22 cellular contexts compared by ENCODE assay signal in genomic region chr7:106073701-106074100, GRCh38. TPM values are rescaled to one million over a fixed set of nuclear protein-coding genes. Genes with fewer than 3 reads are reported as not detected.
A peak's percentile ranks its signal among the peaks of the same experiment; 100 is the strongest.
DNase-seq lines count a peak whose midpoint lies in the region; ATAC-seq, FAIRE-seq and TF ChIP-seq lines count a peak whose summit lies in the region.
"Had no signal": no experiment of that assay in that cellular context is flagged by ENCODE, and none has a peak within 500 bp of the region (broad histone marks: within the 10 kb centered on the region; RNA-seq: fewer than 3 reads in every experiment).

No MANE protein-coding gene starts in this region.

- H3K36me3 ChIP-seq in HepG2 (replicated peaks in 1 of 2; ENCODE audit: control insufficient read depth in 1 of 2, insufficient read depth in 2 of 2, low read length in 2 of 2) (no peaks in the 10 kb centered on the region), right lobe of liver (no peaks in the 10 kb centered on the region), esophagus muscularis mucosa (no peaks in the 10 kb centered on the region), right atrium auricular region (no peaks in the 10 kb centered on the region)
- H3K36me3 ChIP-seq: brain microvascular endothelial cell had no signal

- FAIRE-seq in HepG2 (lab: Jason Lieb, UNC): no peak
- FAIRE-seq: colon, endometrium, islet of Langerhans had no signal

- intact Hi-C loops in HepG2 (cut with micrococcal nuclease; ENCODE audit: unreplicated experiment) (no loop called here), right lobe of liver (cut with DNase I) (no loop called here), esophagus muscularis mucosa (cut with DNase I) (no loop called here), sciatic nerve (cut with DNase I) (no loop called here)

- TF ChIP-seq POLR2A in HepG2 (IDR thresholded peaks at IDR 0.05; ENCODE audit: insufficient read depth in 1 of 2, low read depth in 2 of 2, low read length in 2 of 2) (no peak), right lobe of liver (IDR thresholded peaks at IDR 0.05) (no peak), esophagus muscularis mucosa (IDR thresholded peaks at IDR 0.05; ENCODE audit: low read depth) (no peak)

- BruUV-seq in HepG2 (replicated peaks; lab: Mats Ljungman, UMichigan): no TSS peak

- no peak for ATAC-seq in HepG2
- ATAC-seq in right lobe of liver: no peak
- no peak for ATAC-seq in sciatic nerve
- no peak for ATAC-seq in HG03521 (IDR thresholded peaks at IDR 0.05; ENCODE audit: unreplicated experiment)
- ATAC-seq: Right ventricle myocardium inferior had no signal

- no peaks in the 10 kb centered on the region for H3K79me2 ChIP-seq in HepG2 (ENCODE audit: insufficient read depth, low read length)
- H3K79me2 ChIP-seq: hepatocyte had no signal

- TF ChIP-seq EP300 in HepG2 (IDR thresholded peaks at IDR 0.05; ENCODE audit: low read depth in 2 of 2, low read length in 2 of 2): no peak
- no peak for TF ChIP-seq EP300 in HepG2 (CRISPR knock-in tag; IDR thresholded peaks at IDR 0.05; ENCODE audit: borderline replicate concordance)
- no peak for TF ChIP-seq EP300 in esophagus muscularis mucosa (IDR thresholded peaks at IDR 0.05)

- TF ChIP-seq CTCF in HepG2 (CRISPR knock-in tag; IDR thresholded peaks at IDR 0.05): no peak
- TF ChIP-seq CTCF in right lobe of liver (IDR thresholded peaks at IDR 0.05): no peak
- no peak for TF ChIP-seq CTCF in esophagus muscularis mucosa (IDR thresholded peaks at IDR 0.05)
- TF ChIP-seq CTCF in right atrium auricular region (IDR thresholded peaks at IDR 0.05): no peak

- H3K4me1 ChIP-seq in HepG2 (ENCODE audit: insufficient read depth, low read length) (peaks cover 63% of the 10 kb centered on the region), right lobe of liver (peaks cover 0 to 12% (median 3%) of the 10 kb centered on the region in 4 donors), esophagus muscularis mucosa (peaks cover 46 to 80% (median 78%) of the 10 kb centered on the region in 4 donors), right atrium auricular region (peaks cover 0 to 69% of the 10 kb centered on the region in 2 donors)

- H3K4me3 ChIP-seq in HepG2 (replicated peaks in 1 of 3; ENCODE audit: insufficient read depth in 1 of 3, low read depth in 2 of 3, low read length in 3 of 3) (no peak overlapping the region), right lobe of liver (no peak overlapping the region), esophagus muscularis mucosa (no peak overlapping the region), right atrium auricular region (no peak overlapping the region)
- H3K4me3 ChIP-seq: hepatocyte, psoas muscle had no signal

- CTCF ChIA-PET in HepG2 (lab: Yijun Ruan, JAX; ENCODE audit: low intra/inter-chr PET ratio, low total read pairs): no interaction called here

- H3K9ac ChIP-seq in HepG2 (ENCODE audit: insufficient read depth, low read depth, low read length): no peak overlapping the region

- 64% methylated on average over 3 of the region's 3 CpGs for WGBS in HepG2 (ENCODE audit: low lambda C conversion rate)
- WGBS in right lobe of liver (ENCODE audit: insufficient coverage, low coverage, low lambda C conversion rate, missing lambda C conversion rate): 100% methylated on average over 3 of the region's 3 CpGs
- 83% methylated on average over 3 of the region's 3 CpGs for WGBS in esophagus muscularis mucosa

- no peaks in the 10 kb centered on the region for H4K20me1 ChIP-seq in HepG2 (ENCODE audit: insufficient read depth, low read length)

- peaks cover 0 to 4% of the 10 kb centered on the region in 2 experiments; a peak in 2 of 5 replicates for H3K27me3 ChIP-seq in HepG2 (ENCODE audit: control insufficient read depth in 1 of 2, insufficient read depth in 2 of 2, low read length in 2 of 2)
- H3K27me3 ChIP-seq in right lobe of liver: no peaks in the 10 kb centered on the region
- no peaks in the 10 kb centered on the region for H3K27me3 ChIP-seq in esophagus muscularis mucosa
- no peaks in the 10 kb centered on the region for H3K27me3 ChIP-seq in right atrium auricular region
- H3K27me3 ChIP-seq: brain microvascular endothelial cell, hepatocyte had no signal

- POLR2A ChIA-PET in HepG2 (lab: Yijun Ruan, JAX): no interaction called here

- H3K9me3 ChIP-seq in HepG2 (ENCODE audit: low read length) (no peaks in the 10 kb centered on the region), right lobe of liver (no peaks in the 10 kb centered on the region), esophagus muscularis mucosa (no peaks in the 10 kb centered on the region), right atrium auricular region (no peaks in the 10 kb centered on the region)
- H3K9me3 ChIP-seq: Caco-2, psoas muscle had no signal

- in situ Hi-C loops in HepG2 (cut with HindIII; ENCODE audit: extremely low pct_ligation_motif_present, low pct_unique_long_range_greater_than_20kb): no loop called here

- TF ChIP-seq RAD21 in HepG2 (CRISPR knock-in tag; IDR thresholded peaks at IDR 0.05): no peak

- H3K4me2 ChIP-seq in HepG2 (ENCODE audit: low read depth, low read length): no peak overlapping the region
- H3K4me2 ChIP-seq: hepatocyte had no signal

- H3K27ac ChIP-seq in HepG2 (ENCODE audit: extremely low read length, insufficient read depth, low read length) (no peak overlapping the region), right lobe of liver (no peak overlapping the region), esophagus muscularis mucosa (replicated peaks in 1 of 4) (peak overlapping the region; percentile 2 to 86 (median 26)), right atrium auricular region (no peak overlapping the region)
- H3K27ac ChIP-seq: brain microvascular endothelial cell, hepatocyte, psoas muscle had no signal

- DNase-seq in HepG2 (ENCODE audit: low spot score): no peak
- DNase-seq in right lobe of liver: no peak
- peak; percentile 29 for DNase-seq in NCI-H69 (lab: John Stamatoyannopoulos, UW)
- no peak for DNase-seq in esophagus muscularis mucosa (ENCODE audit: extremely low spot score)
- DNase-seq in sciatic nerve (ENCODE audit: low spot score): no peak
- DNase-seq in right atrium auricular region (ENCODE audit: low spot score): no peak
- no peak for DNase-seq in AG08395 (ENCODE audit: low spot score)
- DNase-seq: brain microvascular endothelial cell; Caco-2; EL; KG1; NCI-H1105; NCI-H524; psoas muscle; stimulated activated CD8-positive, alpha-beta memory T cell treated with anti-CD3 and anti-CD28 coated beads, Interleukin-4, amount 100 ng/mL, for 48 hours; T-helper 1 cell had no signal

- H2AFZ ChIP-seq in HepG2 (ENCODE audit: low read length): no peak overlapping the region
- H2AFZ ChIP-seq: hepatocyte had no signal

TF ChIP-seq in HepG2, 621 proteins besides CTCF, POLR2A, EP300 and RAD21:
- TF ChIP-seq STAG1 (CRISPR knock-in tag; IDR thresholded peaks at IDR 0.05) (0 out of 2 replicates have a peak, but pooled peaks have one; percentile 10), ZNF460 (CRISPR knock-in tag; IDR thresholded peaks at IDR 0.05; ENCODE audit: borderline replicate concordance) (no peak)
TF ChIP-seq in HepG2: peak in this region for 1.

RNA-seq across cellular contexts. Expression of gene SYPL1, which starts 38.4 kb away (rescaled TPM):
- 25.7 and 27.5 TPM in 2 replicates for total RNA-seq in HepG2 (2016; rRNA removed; fragmentation: Illumina TruSeq; extraction: Trizol)
- total RNA-seq in HepG2 (2016; cell fraction: cytosol; rRNA removed; fragmentation: Illumina TruSeq; extraction: Trizol; ENCODE audit: low read depth): 7.4 and 7.8 TPM in 2 replicates
- 19.4 and 28.6 TPM in 2 replicates for total RNA-seq in HepG2 (2016; cell fraction: insoluble cytoplasmic fraction; rRNA removed; fragmentation: Illumina TruSeq; extraction: Trizol)
- total RNA-seq in HepG2 (2016; cell fraction: membrane; rRNA removed; fragmentation: Illumina TruSeq; extraction: Trizol): 14.0 and 17.5 TPM in 2 replicates
- total RNA-seq in HepG2 (2016; cell fraction: nucleus; rRNA removed; fragmentation: Illumina TruSeq; extraction: Trizol): 45.1 and 48.0 TPM in 2 replicates
- polyA plus RNA-seq in HepG2 (2011; rRNA removed): 32.9 and 40.2 TPM in 2 replicates
- 20.4 and 33.2 TPM in 2 replicates for polyA plus RNA-seq in HepG2 (2011; cell fraction: cytosol; rRNA removed)
- polyA plus RNA-seq in HepG2 (2011; cell fraction: nucleus; rRNA removed): 7.1 and 9.3 TPM in 2 replicates
- polyA plus RNA-seq in HepG2 (2012): 44.2 and 45.6 TPM in 2 replicates
- polyA plus RNA-seq in HepG2 (2016; cell fraction: cytosol; fragmentation: Illumina TruSeq; extraction: Trizol; ENCODE audit: low read depth): 8.7 TPM in 2 replicates
- 42.0 and 43.1 TPM in 2 replicates for polyA plus RNA-seq in HepG2 (2016; cell fraction: insoluble cytoplasmic fraction; fragmentation: Illumina TruSeq; extraction: Trizol; ENCODE audit: low read depth)
- 15.9 and 18.3 TPM in 2 replicates for polyA plus RNA-seq in HepG2 (2016; cell fraction: membrane; fragmentation: Illumina TruSeq; extraction: Trizol; ENCODE audit: low read depth)
- 71.1 and 87.2 TPM in 2 replicates for polyA plus RNA-seq in HepG2 (2016; cell fraction: nucleus; fragmentation: Illumina TruSeq; extraction: Trizol; ENCODE audit: insufficient read depth, low read depth)
- polyA minus RNA-seq in HepG2 (2011; rRNA and poly(A)+ RNA removed; ENCODE audit: low replicate concordance): 30.6 and 35.4 TPM in 2 replicates
- 23.1 and 27.5 TPM in 2 replicates for polyA minus RNA-seq in HepG2 (2011; cell fraction: cytosol; rRNA and poly(A)+ RNA removed)
- 19.3 and 28.8 TPM in 2 replicates for polyA minus RNA-seq in HepG2 (2011; cell fraction: nucleus; rRNA and poly(A)+ RNA removed)
- 10 to 100 TPM; 29.5 to 43.0 (median 37.1) TPM for total RNA-seq in right lobe of liver
- 100 to 1,000 TPM in 1 of 4 donors, 10 to 100 TPM in 3; 83.6 to 135 (median 90.8) TPM for total RNA-seq in esophagus muscularis mucosa
- total RNA-seq in sciatic nerve: 83.5 TPM
- 10 to 100 TPM; 68.5 to 89.1 TPM for total RNA-seq in right atrium auricular region

Comparison
In these comparisons a context has a peak if more than half of its experiments do, and no peak if none do; other contexts are left out.
1. H3K27ac ChIP-seq: peak in esophagus muscularis mucosa (4 of 4); none in HepG2 (single experiment), right lobe of liver (0 of 3) and right atrium auricular region (0 of 2).